Comparison of ENCODE assay signal across 8 cellular contexts in the genomic region with DNA sequence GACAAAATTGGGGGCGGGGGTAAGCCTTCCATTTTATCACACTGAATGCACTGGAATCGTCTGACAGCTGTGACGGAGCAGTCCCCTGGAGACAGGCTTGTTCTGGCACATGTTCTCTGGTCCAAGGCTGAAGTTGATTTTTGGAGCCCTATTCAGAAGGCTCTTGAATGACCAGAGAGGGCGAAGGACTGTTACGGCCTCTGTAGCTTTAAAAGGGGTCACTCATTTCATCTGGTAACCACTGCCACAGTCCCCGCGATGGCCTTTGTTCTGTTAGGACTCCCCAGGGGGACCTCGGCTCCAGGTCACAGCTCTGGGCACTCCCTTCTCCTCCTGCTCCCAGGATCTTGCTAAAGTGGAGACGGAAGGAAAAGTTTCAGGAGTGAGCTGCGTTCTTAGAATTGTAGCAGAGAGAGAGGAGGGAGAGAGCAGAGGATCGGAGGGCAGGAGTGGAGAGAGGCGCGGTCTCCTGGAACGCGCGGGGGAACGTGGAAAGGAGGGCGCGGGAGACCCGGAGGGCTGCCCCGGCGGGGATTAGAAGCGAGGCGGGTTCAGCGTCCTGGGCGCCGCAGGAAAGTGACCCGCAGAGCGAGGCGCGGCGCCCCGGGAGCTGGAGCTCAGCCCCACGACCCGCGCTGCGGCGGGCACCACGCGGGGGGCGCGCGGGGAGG.
DNase-seq lines count a peak whose midpoint lies in the region; ATAC-seq and TF ChIP-seq lines count a peak whose summit lies in the region.

No MANE protein-coding gene starts in this region.

- peaks cover 2% of the 10 kb centered on the region for H3F3A ChIP-seq in neural cell (ENCODE audit: insufficient read depth, low read length, poor library complexity, severe bottlenecking)

- peaks cover 7% of the 10 kb centered on the region in 2 donors for H3K27me3 Mint-ChIP-seq in CD4-positive, alpha-beta memory T cell

- H4K20me1 ChIP-seq in neural cell (ENCODE audit: insufficient read depth) (no peaks in the 10 kb centered on the region), Karpas-422 (ENCODE audit: insufficient read depth, low read depth, low read length) (no peaks in the 10 kb centered on the region)

- peaks cover 4 to 34% (median 21%) of the 10 kb centered on the region in 4 donors for H3K4me1 Mint-ChIP-seq in CD4-positive, alpha-beta memory T cell

- no peaks in the 10 kb centered on the region for H3K36me3 ChIP-seq in CD4-positive, alpha-beta memory T cell (ENCODE audit: insufficient read depth, low read length)
- H3K36me3 ChIP-seq in MG63 (no peaks in the 10 kb centered on the region), neural cell (ENCODE audit: insufficient read depth, low read length) (no peaks in the 10 kb centered on the region), Karpas-422 (ENCODE audit: insufficient read depth, low read length) (no peaks in the 10 kb centered on the region)

- no peak for TF ChIP-seq POLR2A in lower leg skin (IDR thresholded peaks at IDR 0.05)

- H2AFZ ChIP-seq in neural cell (ENCODE audit: low read depth, low read length) (peak overlapping the region; percentile 1), Karpas-422 (ENCODE audit: low read length) (no peak overlapping the region)

- no peaks in the 10 kb centered on the region for H3K9me2 ChIP-seq in neural cell (ENCODE audit: insufficient read depth, low read length)
- no peaks in the 10 kb centered on the region for H3K9me2 ChIP-seq in Karpas-422 (replicated peaks; ENCODE audit: insufficient read depth, low read length)

- H3K4me1 ChIP-seq in CD4-positive, alpha-beta memory T cell (ENCODE audit: insufficient read depth, low read length) = peaks cover 20% of the 10 kb centered on the region
- no peaks in the 10 kb centered on the region for H3K4me1 ChIP-seq in Karpas-422 (ENCODE audit: low read length)

- TF ChIP-seq CTCF in neural cell (IDR thresholded peaks at IDR 0.05; ENCODE audit: poor library complexity, severe bottlenecking) = no peak
- no peak for TF ChIP-seq CTCF in lower leg skin (IDR thresholded peaks at IDR 0.05)

- peak overlapping the region in 2 of 7 donors; percentile 77 to 78 for H3K27ac Mint-ChIP-seq in CD4-positive, alpha-beta memory T cell

- H3K9me3 Mint-ChIP-seq in CD4-positive, alpha-beta memory T cell = peaks cover 0 to 13% (median 4%) of the 10 kb centered on the region in 8 donors

- CTCF ChIA-PET in CD4-positive, alpha-beta memory T cell (lab: Charles Lee; ENCODE audit: partially characterized antibody) = interaction anchor here (4.3 kb wide), 1 partner anchor 13 kb away, joined by 24 read pairs; no protein-coding TSS in a partner anchor

- H3K9me3 ChIP-seq in CD4-positive, alpha-beta memory T cell (ENCODE audit: control insufficient read depth in 1 of 2, low read length in 2 of 2) = no peaks in the 10 kb centered on the region
- H3K9me3 ChIP-seq in MG63 = no peaks in the 10 kb centered on the region
- H3K9me3 ChIP-seq in neural cell (ENCODE audit: low read length) = no peaks in the 10 kb centered on the region
- peaks cover 11% of the 10 kb centered on the region; the same call in 1 of the 2 replicates for H3K9me3 ChIP-seq in Karpas-422 (ENCODE audit: low read length)

- H3K4me2 ChIP-seq in neural cell (ENCODE audit: low read length) = no peak overlapping the region
- no peak overlapping the region for H3K4me2 ChIP-seq in Karpas-422 (ENCODE audit: low read depth, low read length, poor library complexity, severe bottlenecking)

- peak overlapping the region; percentile 58 for H3K9ac ChIP-seq in neural cell (ENCODE audit: low read length)
- no peak overlapping the region for H3K9ac ChIP-seq in Karpas-422 (ENCODE audit: low read length)

- peaks cover 7% of the 10 kb centered on the region for H3K27me3 ChIP-seq in CD4-positive, alpha-beta memory T cell (ENCODE audit: insufficient read depth, low read length)
- no peaks in the 10 kb centered on the region for H3K27me3 ChIP-seq in MG63
- H3K27me3 ChIP-seq in neural cell (ENCODE audit: insufficient read depth, low read depth, low read length) = peaks cover 22% of the 10 kb centered on the region
- no peaks in the 10 kb centered on the region for H3K27me3 ChIP-seq in Karpas-422 (ENCODE audit: low read length)

- TF ChIP-seq EP300 in neural cell (conservative IDR thresholded peaks at IDR 0.05; ENCODE audit: poor library complexity, severe bottlenecking) = no peak

- H3K4me3 Mint-ChIP-seq in CD4-positive, alpha-beta memory T cell = peak overlapping the region; percentile 78 to 94 (median 87)

- peaks cover 0 to 10% of the 10 kb centered on the region in 2 donors for H3K36me3 Mint-ChIP-seq in CD4-positive, alpha-beta memory T cell

- no peaks in the 10 kb centered on the region for H3K79me2 ChIP-seq in neural cell (replicated peaks; ENCODE audit: insufficient read depth, low read length)
- no peaks in the 10 kb centered on the region for H3K79me2 ChIP-seq in Karpas-422 (ENCODE audit: low read length)

- no peak overlapping the region for H3K27ac ChIP-seq in CD4-positive, alpha-beta memory T cell (ENCODE audit: low read depth, low read length)
- H3K27ac ChIP-seq in neural cell (ENCODE audit: low read length) = no peak overlapping the region
- H3K27ac ChIP-seq in Karpas-422 (ENCODE audit: low read length) = no peak overlapping the region

- ATAC-seq in HG03045 (IDR thresholded peaks at IDR 0.05; ENCODE audit: unreplicated experiment) (no peak), HG03039 (IDR thresholded peaks at IDR 0.05; ENCODE audit: unreplicated experiment) (no peak)

- no peak overlapping the region for H3K4me3 ChIP-seq in CD4-positive, alpha-beta memory T cell (ENCODE audit: low read length in 2 of 2)
- H3K4me3 ChIP-seq in MG63 = peak overlapping the region; percentile 50
- H3K4me3 ChIP-seq in neural cell (ENCODE audit: low read length) = peak overlapping the region; percentile 87
- no peak overlapping the region for H3K4me3 ChIP-seq in Karpas-422 (ENCODE audit: low read length)
- H3K4me3 ChIP-seq in lower leg skin (ENCODE audit: low read depth, poor library complexity, severe bottlenecking) = no peak overlapping the region

- POLR2A ChIA-PET in CD4-positive, alpha-beta memory T cell (lab: Charles Lee; ENCODE audit: partially characterized antibody) = interaction anchor here (0.9 to 3.4 kb wide), 7 partner anchors 9 to 268 kb away, joined by 3 to 25 read pairs (median 3); no protein-coding TSS in a partner anchor

- no peak for DNase-seq in CD4-positive, alpha-beta memory T cell
- DNase-seq in MG63 (peak; percentile 15), ecto neural progenitor cell (ENCODE audit: low spot score) (peak; percentile 69), Karpas-422 (no peak), lower leg skin (ENCODE audit: low spot score in 2 of 2) (no peak)

- TF ChIP-seq RAD21 in neural cell (conservative IDR thresholded peaks at IDR 0.05) = no peak

- 2 to 4% methylated on average over 39 to 43 of the region's 43 CpGs for WGBS in lower leg skin, 2 donors

- intact Hi-C loops in CD4-positive, alpha-beta memory T cell (cut with micrococcal nuclease) = loop anchor here (5.0 kb wide), 1 partner anchor 278 kb away; a partner anchor contains a TSS
- intact Hi-C loops in lower leg skin (cut with DNase I; ENCODE audit: low total_unique reads) = no loop called here

TF ChIP-seq in neural cell, 6 proteins besides CTCF, POLR2A, EP300 and RAD21:
- TF ChIP-seq SMC3 (conservative IDR thresholded peaks at IDR 0.05; ENCODE audit: poor library complexity) = no peak

Comparison
In these comparisons a context has a peak if more than half of its experiments do, and no peak if none do; other contexts are left out.
1. DNase-seq: peak in MG63 (single experiment) and ecto neural progenitor cell (single experiment); none in CD4-positive, alpha-beta memory T cell (0 of 5), Karpas-422 (single experiment) and lower leg skin (0 of 2).
2. H3K4me3 ChIP-seq: peak in MG63 (single experiment) and neural cell (single experiment); none in CD4-positive, alpha-beta memory T cell (0 of 2), Karpas-422 (single experiment) and lower leg skin (single experiment).